In genomic region chr1:40313958-40314720, GRCh38 we compare ENCODE assay signal across 1 cellular context.
TF ChIP-seq lines count a peak whose summit lies in the region.

No MANE protein-coding gene starts in this region.

TF ChIP-seq in HepG2, 621 proteins besides CTCF, POLR2A, EP300 and RAD21 (continues in another document):
- no peak for TF ChIP-seq MXI1 (IDR thresholded peaks at IDR 0.05; ENCODE audit: borderline replicate concordance, low read depth, low read length)
- no peak for TF ChIP-seq MIER2 (CRISPR knock-in tag; IDR thresholded peaks at IDR 0.05)
- TF ChIP-seq ZNF883 (CRISPR knock-in tag; IDR thresholded peaks at IDR 0.05; ENCODE audit: not compliant biosample characterization) = no peak
- TF ChIP-seq ZKSCAN8 (CRISPR knock-in tag; IDR thresholded peaks at IDR 0.05; ENCODE audit: borderline replicate concordance) = no peak
- TF ChIP-seq CENPX (CRISPR knock-in tag; IDR thresholded peaks at IDR 0.05) = no peak
- no peak; the same call in 1 of the 2 replicates for TF ChIP-seq ZNF230 (CRISPR knock-in tag; IDR thresholded peaks at IDR 0.05)
- TF ChIP-seq DMAP1 (CRISPR knock-in tag; IDR thresholded peaks at IDR 0.05) = no peak
- TF ChIP-seq ZNF10 (CRISPR knock-in tag; IDR thresholded peaks at IDR 0.05; ENCODE audit: borderline replicate concordance, low read depth) = no peak
- TF ChIP-seq ZNF639 (CRISPR knock-in tag; conservative IDR thresholded peaks at IDR 0.05) = no peak
- no peak for TF ChIP-seq ZNF740 (CRISPR knock-in tag; IDR thresholded peaks at IDR 0.05)
- TF ChIP-seq FOSL1 (CRISPR knock-in tag; IDR thresholded peaks at IDR 0.05; ENCODE audit: borderline replicate concordance) = no peak
- TF ChIP-seq MTA3 (CRISPR knock-in tag; IDR thresholded peaks at IDR 0.05) = no peak
- TF ChIP-seq ZSCAN20 (CRISPR knock-in tag; IDR thresholded peaks at IDR 0.05; ENCODE audit: borderline replicate concordance) = no peak
- no peak for TF ChIP-seq KDM5B (CRISPR knock-in tag; IDR thresholded peaks at IDR 0.05; ENCODE audit: borderline replicate concordance)
- no peak for TF ChIP-seq ZZZ3 (CRISPR knock-in tag; IDR thresholded peaks at IDR 0.05; ENCODE audit: borderline replicate concordance)
- TF ChIP-seq MYC (CRISPR knock-in tag; IDR thresholded peaks at IDR 0.05; ENCODE audit: borderline replicate concordance) = no peak; the same call in 1 of the 2 replicates
- TF ChIP-seq HNF1A (IDR thresholded peaks at IDR 0.05; ENCODE audit: low read depth) = no peak
- no peak for TF ChIP-seq HNF1A (CRISPR knock-in tag; IDR thresholded peaks at IDR 0.05; ENCODE audit: borderline replicate concordance)
- no peak for TF ChIP-seq THRA (CRISPR knock-in tag; IDR thresholded peaks at IDR 0.05; ENCODE audit: borderline replicate concordance)
- no peak for TF ChIP-seq SKI (IDR thresholded peaks at IDR 0.05; ENCODE audit: partially characterized antibody)
- no peak for TF ChIP-seq ZNF713 (CRISPR knock-in tag; IDR thresholded peaks at IDR 0.05)
- TF ChIP-seq PHF8 (CRISPR knock-in tag; IDR thresholded peaks at IDR 0.05) = no peak
- TF ChIP-seq GPBP1L1 (CRISPR knock-in tag; IDR thresholded peaks at IDR 0.05) = no peak
- no peak for TF ChIP-seq ZNF260 (CRISPR knock-in tag; IDR thresholded peaks at IDR 0.05; ENCODE audit: borderline replicate concordance, low read depth)
- TF ChIP-seq ZNF251 (CRISPR knock-in tag; IDR thresholded peaks at IDR 0.05) = no peak
- TF ChIP-seq HNRNPLL (IDR thresholded peaks at IDR 0.05; ENCODE audit: low read depth, low read length, poor library complexity, severe bottlenecking) = no peak
- TF ChIP-seq ZNF572 (CRISPR knock-in tag; IDR thresholded peaks at IDR 0.05) = no peak
- TF ChIP-seq ZNF781 (CRISPR knock-in tag; IDR thresholded peaks at IDR 0.05; ENCODE audit: borderline replicate concordance, not compliant biosample characterization) = no peak
- TF ChIP-seq NR2F1 (CRISPR knock-in tag; IDR thresholded peaks at IDR 0.05) = 0 out of 4 replicates have a peak, but pooled peaks of 1 of the 2 experiments have one; percentile 18
- TF ChIP-seq ATF3 (CRISPR knock-in tag; IDR thresholded peaks at IDR 0.05) = no peak
- no peak for TF ChIP-seq ZSCAN12 (CRISPR knock-in tag; IDR thresholded peaks at IDR 0.05)
- TF ChIP-seq HOXA5 (CRISPR knock-in tag; IDR thresholded peaks at IDR 0.05) = no peak
- 0 out of 2 replicates have a peak, but pooled peaks have one; percentile 5 for TF ChIP-seq NR2F2 (IDR thresholded peaks at IDR 0.05; ENCODE audit: borderline replicate concordance, low read depth)
- peak; percentile 18; the same call in 1 of the 2 replicates for TF ChIP-seq HDAC2 (CRISPR knock-in tag; IDR thresholded peaks at IDR 0.05)
- no peak for TF ChIP-seq TRIM22 (IDR thresholded peaks at IDR 0.05)
- TF ChIP-seq PRMT3 (CRISPR knock-in tag; IDR thresholded peaks at IDR 0.05; ENCODE audit: borderline replicate concordance, low read depth) = no peak
- TF ChIP-seq SOX5 (CRISPR knock-in tag; IDR thresholded peaks at IDR 0.05; ENCODE audit: borderline replicate concordance) = peak; percentile 28; the same call in 1 of the 2 replicates
- no peak for TF ChIP-seq LRRFIP1 (CRISPR knock-in tag; conservative IDR thresholded peaks at IDR 0.05)
- no peak for TF ChIP-seq ZNF276 (CRISPR knock-in tag; IDR thresholded peaks at IDR 0.05; ENCODE audit: low read depth)
- no peak for TF ChIP-seq NFE2L2 (IDR thresholded peaks at IDR 0.05; ENCODE audit: low read length)
- TF ChIP-seq HNF4A (CRISPR knock-in tag; IDR thresholded peaks at IDR 0.05) = peak; percentile 35; the same call in 1 of the 2 replicates
- no peak for TF ChIP-seq CHD2 (IDR thresholded peaks at IDR 0.05; ENCODE audit: low read depth, low read length)
- TF ChIP-seq ZNF256 (CRISPR knock-in tag; conservative IDR thresholded peaks at IDR 0.05) = no peak
- no peak for TF ChIP-seq UBTF (CRISPR knock-in tag; IDR thresholded peaks at IDR 0.05)
- TF ChIP-seq STAT5B (CRISPR knock-in tag; IDR thresholded peaks at IDR 0.05) = no peak
